In genomic region chr19:29596080-29596479, GRCh38 we compare ENCODE assay signal across 22 cellular contexts. TPM values are rescaled to one million over a fixed set of nuclear protein-coding genes. Genes with fewer than 3 reads are reported as not detected.
DNase-seq lines count a peak whose midpoint lies in the region; ATAC-seq and TF ChIP-seq lines count a peak whose summit lies in the region.
"Had no signal": no experiment of that assay in that cellular context is flagged by ENCODE, and none has a peak within 500 bp of the region (broad histone marks: within the 10 kb centered on the region; RNA-seq: fewer than 3 reads in every experiment).

No MANE protein-coding gene starts in this region.

- H3F3A ChIP-seq in GM23338 (replicated peaks; ENCODE audit: low read depth) = no peaks in the 10 kb centered on the region

- peak overlapping the region; percentile 71 for H3K4me2 ChIP-seq in GM23338

- TF ChIP-seq CTCF in GM23338 (conservative IDR thresholded peaks at IDR 0.05; ENCODE audit: low read depth in 2 of 2) (no peak), neural crest cell (conservative IDR thresholded peaks at IDR 0.05) (no peak)

- H3K27me3 Mint-ChIP-seq in GM23338 (ENCODE audit: insufficient read depth, low read depth, poor library complexity) = peaks cover 9% of the 10 kb centered on the region
- peaks cover 72% of the 10 kb centered on the region for H3K27me3 Mint-ChIP-seq in neural crest cell (ENCODE audit: low read depth)
- peaks cover 52% of the 10 kb centered on the region for H3K27me3 Mint-ChIP-seq in stimulated activated naive CD8-positive, alpha-beta T cell treated with anti-CD3 and anti-CD28 coated beads, Interleukin-15, amount 100 ng/mL, for 72 hours
- H3K27me3 Mint-ChIP-seq in natural killer cell treated with Interleukin-12 subunit alpha and Interleukin-12 subunit beta and Interleukin-15 and Interleukin-18, amount 100 ng/mL, for 72 hours = peaks cover 26 to 33% of the 10 kb centered on the region in 2 donors

- H3K4me1 ChIP-seq in GM23338 (ENCODE audit: insufficient read depth) = peaks cover 23% of the 10 kb centered on the region
- H3K4me1 ChIP-seq: HAP-1, heart left ventricle, pancreas, transverse colon had no signal

- H3K27ac Mint-ChIP-seq in GM23338 (no peak overlapping the region), neural crest cell (ENCODE audit: unreplicated experiment) (peak overlapping the region; percentile 35)
- H3K27ac Mint-ChIP-seq in stimulated activated naive CD8-positive, alpha-beta T cell treated with anti-CD3 and anti-CD28 coated beads, Interleukin-15, amount 100 ng/mL, for 72 hours = no peak overlapping the region
- H3K27ac Mint-ChIP-seq in natural killer cell treated with Interleukin-12 subunit alpha and Interleukin-12 subunit beta and Interleukin-15 and Interleukin-18, amount 100 ng/mL, for 72 hours = no peak overlapping the region
- H3K27ac Mint-ChIP-seq: activated CD4-positive, alpha-beta T cell treated with anti-CD3 and anti-CD28 coated beads for 36 hours; activated naive CD8-positive, alpha-beta T cell treated with anti-CD3 and anti-CD28 coated beads, Interleukin-2, amount 50 U/mL, for 24 hours; activated T-helper 2 cell treated with anti-CD3 and anti-CD28 coated beads, Interferon-gamma antibody, Interleukin-2, Interleukin-4, amounts not matched to agents 10 μg/mL and 5 μg/mL and 100 μg/mL, durations not matched to agents 14 hours and 24 hours and 36 hours had no signal

- no peak overlapping the region for H3K4me3 ChIP-seq in GM23338
- H3K4me3 ChIP-seq: coronary artery, HAP-1, heart left ventricle, pancreas, transverse colon had no signal

- H3K36me3 ChIP-seq in GM23338 (ENCODE audit: insufficient read depth) = no peaks in the 10 kb centered on the region
- H3K36me3 ChIP-seq: brain microvascular endothelial cell, HAP-1, heart left ventricle, pancreas, transverse colon had no signal

- no peaks in the 10 kb centered on the region for H3K9me2 ChIP-seq in GM23338 (ENCODE audit: insufficient read depth)

- no peaks in the 10 kb centered on the region for H3K9me3 Mint-ChIP-seq in GM23338
- no peaks in the 10 kb centered on the region for H3K9me3 Mint-ChIP-seq in neural crest cell
- H3K9me3 Mint-ChIP-seq in stimulated activated naive CD8-positive, alpha-beta T cell treated with anti-CD3 and anti-CD28 coated beads, Interleukin-15, amount 100 ng/mL, for 72 hours = no peaks in the 10 kb centered on the region
- H3K9me3 Mint-ChIP-seq in natural killer cell treated with Interleukin-12 subunit alpha and Interleukin-12 subunit beta and Interleukin-15 and Interleukin-18, amount 100 ng/mL, for 72 hours = no peaks in the 10 kb centered on the region
- H3K9me3 Mint-ChIP-seq: activated naive CD8-positive, alpha-beta T cell treated with anti-CD3 and anti-CD28 coated beads, Interleukin-2, amount 50 U/mL, for 24 hours; activated T-helper 2 cell treated with anti-CD3 and anti-CD28 coated beads, Interferon-gamma antibody, Interleukin-2, Interleukin-4, amounts not matched to agents 10 μg/mL and 5 μg/mL and 100 μg/mL, durations not matched to agents 14 hours and 24 hours and 36 hours had no signal

- ATAC-seq in GM23338 = peak; percentile 79
- no peak for ATAC-seq in stimulated activated naive CD8-positive, alpha-beta T cell treated with anti-CD3 and anti-CD28 coated beads, Interleukin-15, amount 100 ng/mL, for 72 hours
- no peak for ATAC-seq in natural killer cell treated with Interleukin-12 subunit alpha and Interleukin-12 subunit beta and Interleukin-15 and Interleukin-18, amount 100 ng/mL, for 72 hours
- ATAC-seq: activated CD4-positive, alpha-beta T cell treated with anti-CD3 and anti-CD28 coated beads for 36 hours; activated naive CD8-positive, alpha-beta T cell treated with anti-CD3 and anti-CD28 coated beads, Interleukin-2, amount 50 U/mL, for 24 hours; heart left ventricle; pancreas; SK-N-SH treated with all-trans-retinoic acid at 6 μM for 48 hours had no signal

- H3K27me3 ChIP-seq in GM23338 (ENCODE audit: insufficient read depth) = no peaks in the 10 kb centered on the region
- H3K27me3 ChIP-seq: brain microvascular endothelial cell had no signal

- H2AFZ ChIP-seq in GM23338 = peak overlapping the region; percentile 56; the same call in 1 of the 2 replicates

- H3K36me3 Mint-ChIP-seq in GM23338 (ENCODE audit: low read depth) (no peaks in the 10 kb centered on the region), neural crest cell (ENCODE audit: low read depth) (no peaks in the 10 kb centered on the region)
- H3K36me3 Mint-ChIP-seq in natural killer cell treated with Interleukin-12 subunit alpha and Interleukin-12 subunit beta and Interleukin-15 and Interleukin-18, amount 100 ng/mL, for 72 hours = no peaks in the 10 kb centered on the region

- H3K4me3 Mint-ChIP-seq in GM23338 (no peak overlapping the region), neural crest cell (no peak overlapping the region)
- no peak overlapping the region for H3K4me3 Mint-ChIP-seq in stimulated activated naive CD8-positive, alpha-beta T cell treated with anti-CD3 and anti-CD28 coated beads, Interleukin-15, amount 100 ng/mL, for 72 hours
- no peak overlapping the region for H3K4me3 Mint-ChIP-seq in natural killer cell treated with Interleukin-12 subunit alpha and Interleukin-12 subunit beta and Interleukin-15 and Interleukin-18, amount 100 ng/mL, for 72 hours
- H3K4me3 Mint-ChIP-seq: activated CD4-positive, alpha-beta T cell treated with anti-CD3 and anti-CD28 coated beads for 36 hours; activated naive CD8-positive, alpha-beta T cell treated with anti-CD3 and anti-CD28 coated beads, Interleukin-2, amount 50 U/mL, for 24 hours had no signal

- H3K27ac ChIP-seq in GM23338 (ENCODE audit: low read depth) (no peak overlapping the region), substantia nigra (ENCODE audit: low read depth, low read length, poor library complexity, severe bottlenecking) (no peak overlapping the region)
- H3K27ac ChIP-seq: brain microvascular endothelial cell, coronary artery, heart left ventricle, pancreas, transverse colon had no signal

- peaks cover 24% of the 10 kb centered on the region for H3K4me1 Mint-ChIP-seq in GM23338
- H3K4me1 Mint-ChIP-seq in neural crest cell = peaks cover 24% of the 10 kb centered on the region
- no peaks in the 10 kb centered on the region for H3K4me1 Mint-ChIP-seq in stimulated activated naive CD8-positive, alpha-beta T cell treated with anti-CD3 and anti-CD28 coated beads, Interleukin-15, amount 100 ng/mL, for 72 hours
- H3K4me1 Mint-ChIP-seq in natural killer cell treated with Interleukin-12 subunit alpha and Interleukin-12 subunit beta and Interleukin-15 and Interleukin-18, amount 100 ng/mL, for 72 hours (ENCODE audit: low read depth in 2 of 2) = no peaks in the 10 kb centered on the region
- H3K4me1 Mint-ChIP-seq: activated naive CD8-positive, alpha-beta T cell treated with anti-CD3 and anti-CD28 coated beads, Interleukin-2, amount 50 U/mL, for 24 hours had no signal

- H4K20me1 ChIP-seq in GM23338 (replicated peaks; ENCODE audit: insufficient read depth) = no peaks in the 10 kb centered on the region

- no peaks in the 10 kb centered on the region for H3K79me2 ChIP-seq in GM23338 (replicated peaks; ENCODE audit: insufficient read depth)

- DNase-seq in GM23338 (ENCODE audit: low spot score) (no peak), NCI-H146 (lab: John Stamatoyannopoulos, UW) (peak; percentile 26), NCI-H774 (lab: John Stamatoyannopoulos, UW) (peak; percentile 7), neural crest cell (ENCODE audit: low read depth, low spot score) (no peak), HUDEP-2 (lab: John Stamatoyannopoulos, UW; ENCODE audit: unreplicated experiment in 76 of 76) (no peak), substantia nigra (lab: John Stamatoyannopoulos, UW) (no peak)
- no peak for DNase-seq in stimulated activated naive CD8-positive, alpha-beta T cell treated with anti-CD3 and anti-CD28 coated beads, Interleukin-15, amount 100 ng/mL, for 72 hours
- no peak for DNase-seq in natural killer cell treated with Interleukin-12 subunit alpha and Interleukin-12 subunit beta and Interleukin-15 and Interleukin-18, amount 100 ng/mL, for 72 hours (ENCODE audit: low spot score)
- DNase-seq: activated CD4-positive, alpha-beta T cell treated with anti-CD3 and anti-CD28 coated beads for 36 hours; activated naive CD8-positive, alpha-beta T cell treated with anti-CD3 and anti-CD28 coated beads, Interleukin-2, amount 50 U/mL, for 24 hours; brain microvascular endothelial cell; heart left ventricle; pancreas; RPMI8226; stimulated activated CD4-positive, alpha-beta T cell treated with anti-CD3 and anti-CD28 coated beads, Interleukin-2, amount 100 ng/mL, for 24 hours; stimulated activated naive CD4-positive, alpha-beta T cell treated with Interleukin-2 at 50 U/mL for 16 hours; T1000; transverse colon had no signal

TF ChIP-seq in GM23338, 12 proteins besides CTCF, POLR2A, EP300 and RAD21 (continues in another document):
- TF ChIP-seq CREB1 (CRISPR knock-in tag; IDR thresholded peaks at IDR 0.05; ENCODE audit: low read depth) = no peak
- TF ChIP-seq POLR2AphosphoS5 (IDR thresholded peaks at IDR 0.05; ENCODE audit: low read depth) = no peak
- no peak for TF ChIP-seq ETS1 (IDR thresholded peaks at IDR 0.05)
- no peak for TF ChIP-seq ZNF331 (CRISPR knock-in tag; IDR thresholded peaks at IDR 0.05; ENCODE audit: low read depth)

RNA-seq across cellular contexts. Expression of gene POP4, which starts 10.0 kb away (rescaled TPM):
- total RNA-seq in GM23338 (2014; rRNA removed; shearing (Covaris generic)) = 35.5 and 37.2 TPM in 2 replicates
- polyA plus RNA-seq in GM23338 (2016; fragmentation: Nextera tagmentation; extraction: Ambion mirVana) = 58.3 and 62.0 TPM in 2 replicates
- total RNA-seq in neural crest cell = 63.9 and 66.8 TPM in 2 replicates
- total RNA-seq in natural killer cell treated with Interleukin-12 subunit alpha and Interleukin-12 subunit beta and Interleukin-15 and Interleukin-18, amount 100 ng/mL, for 72 hours = 100 to 1,000 TPM in 1 of 2 donors, 10 to 100 TPM in 1; 94.3 to 108 TPM

Comparison
In these comparisons a context has a peak if more than half of its experiments do, and no peak if none do; other contexts are left out.
1. DNase-seq: peak in NCI-H146 (single experiment) and NCI-H774 (single experiment); none in GM23338 (single experiment), neural crest cell (single experiment), stimulated activated naive CD8-positive, alpha-beta T cell treated with anti-CD3 and anti-CD28 coated beads, Interleukin-15, amount 100 ng/mL, for 72 hours (0 of 2), HUDEP-2 (0 of 76), substantia nigra (0 of 49) and natural killer cell treated with Interleukin-12 subunit alpha and Interleukin-12 subunit beta and Interleukin-15 and Interleukin-18, amount 100 ng/mL, for 72 hours (single experiment).